Comparison of ENCODE assay signal across 1 cellular context in genomic region chr12:83642205-83642604, GRCh38.
TF ChIP-seq lines count a peak whose summit lies in the region.

No MANE protein-coding gene starts in this region.

TF ChIP-seq in H1, 55 proteins besides CTCF, POLR2A, EP300 and RAD21 (continued from another document):
- TF ChIP-seq POU5F1 (IDR thresholded peaks at IDR 0.05; ENCODE audit: low read depth, low read length) (no peak), TBP (IDR thresholded peaks at IDR 0.05; ENCODE audit: low read depth, low read length) (no peak), SP2 (IDR thresholded peaks at IDR 0.05; ENCODE audit: low read length) (no peak), SIN3A (conservative IDR thresholded peaks at IDR 0.05 in 1 of 2, IDR thresholded peaks at IDR 0.05 in 1 of 2; ENCODE audit: low read depth in 1 of 2, low read length in 2 of 2) (no peak), TEAD4 (IDR thresholded peaks at IDR 0.05; ENCODE audit: low read depth, low read length) (no peak), YY1 (IDR thresholded peaks at IDR 0.05; ENCODE audit: low read depth, low read length) (no peak), JUN (IDR thresholded peaks at IDR 0.05; ENCODE audit: low read depth, low read length) (no peak), CBX8 (IDR thresholded peaks at IDR 0.05; ENCODE audit: borderline replicate concordance, low read depth, low read length) (no peak), BCL11A (IDR thresholded peaks at IDR 0.05; ENCODE audit: low read depth in 2 of 2, low read length in 2 of 2) (no peak), SRF (IDR thresholded peaks at IDR 0.05; ENCODE audit: low read depth, low read length) (no peak), HDAC2 (IDR thresholded peaks at IDR 0.05; ENCODE audit: borderline replicate concordance in 1 of 2, low read depth in 2 of 2, low read length in 2 of 2) (no peak), NRF1 (IDR thresholded peaks at IDR 0.05; ENCODE audit: low read depth, low read length) (no peak), CEBPB (IDR thresholded peaks at IDR 0.05; ENCODE audit: low read depth, low read length) (no peak), GABPA (IDR thresholded peaks at IDR 0.05; ENCODE audit: borderline replicate concordance, insufficient read depth, low read length) (no peak), CTBP2 (IDR thresholded peaks at IDR 0.05; ENCODE audit: borderline replicate concordance, insufficient read depth, insufficient read length, low read length) (no peak), CREB1 (IDR thresholded peaks at IDR 0.05) (no peak)
- TF ChIP-seq, protein P1, sequence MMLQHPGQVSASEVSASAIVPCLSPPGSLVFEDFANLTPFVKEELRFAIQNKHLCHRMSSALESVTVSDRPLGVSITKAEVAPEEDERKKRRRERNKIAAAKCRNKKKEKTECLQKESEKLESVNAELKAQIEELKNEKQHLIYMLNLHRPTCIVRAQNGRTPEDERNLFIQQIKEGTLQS (IDR thresholded peaks at IDR 0.05; ENCODE audit: insufficient read depth, low read depth, low read length): no peak
